ENCODE assay signal across 8 cellular contexts in genomic region chr10:67883710-67884312, GRCh38. TPM values are rescaled to one million over a fixed set of nuclear protein-coding genes. Genes with fewer than 3 reads are reported as not detected.
DNase-seq lines count a peak whose midpoint lies in the region; ATAC-seq, FAIRE-seq and TF ChIP-seq lines count a peak whose summit lies in the region.

No MANE protein-coding gene starts in this region.

- ATAC-seq in left cardiac atrium (no peak), body of pancreas (peak; percentile 41), HepG2 (peak; percentile 27), HG03521 (IDR thresholded peaks at IDR 0.05; ENCODE audit: unreplicated experiment) (no peak), HG03565 (IDR thresholded peaks at IDR 0.05; ENCODE audit: unreplicated experiment) (no peak)

- H3K9me3 ChIP-seq in left ventricle myocardium inferior (replicated peaks) (no peaks in the 10 kb centered on the region), body of pancreas (no peaks in the 10 kb centered on the region), HepG2 (ENCODE audit: low read length) (no peaks in the 10 kb centered on the region), transverse colon (no peaks in the 10 kb centered on the region)

- H3K9ac ChIP-seq in HepG2 (ENCODE audit: insufficient read depth, low read depth, low read length) = peak overlapping the region; percentile 75

- H3K4me3 ChIP-seq in left ventricle myocardium inferior = peak overlapping the region; percentile 85
- peak overlapping the region; percentile 8 to 33 for H3K4me3 ChIP-seq in body of pancreas
- H3K4me3 ChIP-seq in HepG2 (replicated peaks in 1 of 3; ENCODE audit: insufficient read depth in 1 of 3, low read depth in 2 of 3, low read length in 3 of 3) = peak overlapping the region; percentile 53 to 88 (median 76); a peak in 5 of 6 replicates
- H3K4me3 ChIP-seq in transverse colon = peak overlapping the region; percentile 4 to 84 (median 67)

- no peak for TF ChIP-seq RAD21 in HepG2 (CRISPR knock-in tag; IDR thresholded peaks at IDR 0.05)

- DNase-seq in left ventricle myocardium inferior (no peak), left cardiac atrium (no peak), body of pancreas (peak in 3 of 4 donors; percentile 12 to 34 (median 13)), HepG2 (ENCODE audit: low spot score) (no peak), transverse colon (no peak)
- no peak for DNase-seq in NK-92 treated with Interleukin-12 subunit alpha and Interleukin-12 subunit beta, amount 100 ng/mL, for 24 hours (lab: John Stamatoyannopoulos, UW)

- H3K27me3 ChIP-seq in left ventricle myocardium inferior (ENCODE audit: low read depth) (no peaks in the 10 kb centered on the region), body of pancreas (no peaks in the 10 kb centered on the region), HepG2 (ENCODE audit: control insufficient read depth in 1 of 2, insufficient read depth in 2 of 2, low read length in 2 of 2) (no peaks in the 10 kb centered on the region; a peak in 1 of 5 replicates), transverse colon (no peaks in the 10 kb centered on the region)

- no peak for TF ChIP-seq POLR2A in body of pancreas (IDR thresholded peaks at IDR 0.05)
- no peak for TF ChIP-seq POLR2A in HepG2 (IDR thresholded peaks at IDR 0.05; ENCODE audit: insufficient read depth in 1 of 2, low read depth in 2 of 2, low read length in 2 of 2)
- TF ChIP-seq POLR2A in transverse colon (IDR thresholded peaks at IDR 0.05) = no peak

- peaks cover 22% of the 10 kb centered on the region for H3K36me3 ChIP-seq in left ventricle myocardium inferior
- no peaks in the 10 kb centered on the region for H3K36me3 ChIP-seq in body of pancreas (replicated peaks in 1 of 2; ENCODE audit: insufficient read depth in 1 of 2, low read depth in 2 of 2)
- H3K36me3 ChIP-seq in HepG2 (replicated peaks in 1 of 2; ENCODE audit: control insufficient read depth in 1 of 2, insufficient read depth in 2 of 2, low read length in 2 of 2) = peaks cover 1 to 10% of the 10 kb centered on the region in 2 experiments; a peak in 3 of 5 replicates
- peaks cover 0 to 21% (median 7%) of the 10 kb centered on the region in 4 donors for H3K36me3 ChIP-seq in transverse colon

- BruUV-seq in HepG2 (replicated peaks; lab: Mats Ljungman, UMichigan) = TSS peak; percentile 82

- intact Hi-C loops in left ventricle myocardium inferior (cut with micrococcal nuclease) (no loop called here), left cardiac atrium (cut with DNase I) (no loop called here), body of pancreas (cut with DNase I) (no loop called here), HepG2 (cut with micrococcal nuclease; ENCODE audit: unreplicated experiment) (no loop called here), transverse colon (cut with DNase I; ENCODE audit: low total_unique reads) (no loop called here)

- in situ Hi-C loops in HepG2 (cut with HindIII; ENCODE audit: extremely low pct_ligation_motif_present, low pct_unique_long_range_greater_than_20kb) = no loop called here
- in situ Hi-C loops in transverse colon (cut with MboI; ENCODE audit: low pct_ligation_motif_present in 1 of 4, low pct_unique_long_range_greater_than_20kb in 1 of 4, low sequenced_read_pairs in 3 of 4) = loop anchor here in 1 of 4 donors (25.0 kb wide), 1 partner anchor 178 kb away; no protein-coding TSS in a partner anchor

- no peak for FAIRE-seq in HepG2 (lab: Jason Lieb, UNC)

- H3K27ac ChIP-seq in left ventricle myocardium inferior (replicated peaks) (peak overlapping the region; percentile 96), body of pancreas (peak overlapping the region; percentile 91 to 97 (median 93)), HepG2 (ENCODE audit: extremely low read length, insufficient read depth, low read length) (peak overlapping the region; percentile 75), transverse colon (peak overlapping the region; percentile 94 to 98 (median 96))

- CTCF ChIA-PET in HepG2 (lab: Yijun Ruan, JAX; ENCODE audit: low intra/inter-chr PET ratio, low total read pairs) = no interaction called here

- TF ChIP-seq EP300 in HepG2 (IDR thresholded peaks at IDR 0.05; ENCODE audit: low read depth in 2 of 2, low read length in 2 of 2) = no peak
- TF ChIP-seq EP300 in HepG2 (CRISPR knock-in tag; IDR thresholded peaks at IDR 0.05; ENCODE audit: borderline replicate concordance) = no peak
- no peak for TF ChIP-seq EP300 in transverse colon (IDR thresholded peaks at IDR 0.05; ENCODE audit: low read depth)

- no peak for TF ChIP-seq CTCF in left ventricle myocardium inferior (IDR thresholded peaks at IDR 0.05; ENCODE audit: borderline replicate concordance)
- no peak for TF ChIP-seq CTCF in body of pancreas (IDR thresholded peaks at IDR 0.05)
- no peak for TF ChIP-seq CTCF in HepG2 (CRISPR knock-in tag; IDR thresholded peaks at IDR 0.05)
- no peak for TF ChIP-seq CTCF in transverse colon (IDR thresholded peaks at IDR 0.05)

- H3K4me1 ChIP-seq in left ventricle myocardium inferior (peaks cover 47% of the 10 kb centered on the region), body of pancreas (peaks cover 21% of the 10 kb centered on the region), HepG2 (ENCODE audit: insufficient read depth, low read length) (peaks cover 35% of the 10 kb centered on the region), transverse colon (peaks cover 0 to 34% (median 11%) of the 10 kb centered on the region in 4 donors)

- 12 to 15% methylated on average over 13 of the region's 13 CpGs for WGBS in body of pancreas, 2 donors
- WGBS in HepG2 (ENCODE audit: low lambda C conversion rate) = 8% methylated on average over 13 of the region's 13 CpGs
- 20 to 31% methylated on average over 2 to 13 of the region's 13 CpGs for WGBS in transverse colon (ENCODE audit: low coverage in 1 of 2), 2 donors

- POLR2A ChIA-PET in HepG2 (lab: Yijun Ruan, JAX) = interaction anchor here (0.7 to 1.2 kb wide), 5 partner anchors 22 to 81 kb away, joined by 3 to 4 read pairs (median 3); no protein-coding TSS in a partner anchor

- peak overlapping the region; percentile 95 for H3K4me2 ChIP-seq in HepG2 (ENCODE audit: low read depth, low read length)

- H4K20me1 ChIP-seq in HepG2 (ENCODE audit: insufficient read depth, low read length) = peaks cover 8% of the 10 kb centered on the region; the same call in 1 of the 2 replicates

- H2AFZ ChIP-seq in HepG2 (ENCODE audit: low read length) = peak overlapping the region; percentile 98

- H3K79me2 ChIP-seq in HepG2 (ENCODE audit: insufficient read depth, low read length) = peaks cover 31% of the 10 kb centered on the region

RNA-seq across cellular contexts. Expression of gene SIRT1, which starts 0.6 kb away (rescaled TPM):
- total RNA-seq in left ventricle myocardium inferior = 10.6 TPM
- total RNA-seq in left cardiac atrium = 10 to 100 TPM; 14.1 to 14.8 TPM
- 10 to 100 TPM; 13.5 to 15.8 TPM for total RNA-seq in body of pancreas
- total RNA-seq in HepG2 (2016; rRNA removed; fragmentation: Illumina TruSeq; extraction: Trizol) = 10.2 and 16.6 TPM in 2 replicates
- total RNA-seq in HepG2 (2016; cell fraction: cytosol; rRNA removed; fragmentation: Illumina TruSeq; extraction: Trizol; ENCODE audit: low read depth) = 2.2 and 4.1 TPM in 2 replicates
- 10.3 and 15.9 TPM in 2 replicates for total RNA-seq in HepG2 (2016; cell fraction: insoluble cytoplasmic fraction; rRNA removed; fragmentation: Illumina TruSeq; extraction: Trizol)
- 4.9 and 6.6 TPM in 2 replicates for total RNA-seq in HepG2 (2016; cell fraction: membrane; rRNA removed; fragmentation: Illumina TruSeq; extraction: Trizol)
- 10.6 and 12.4 TPM in 2 replicates for total RNA-seq in HepG2 (2016; cell fraction: nucleus; rRNA removed; fragmentation: Illumina TruSeq; extraction: Trizol)
- 7.5 and 9.4 TPM in 2 replicates for polyA plus RNA-seq in HepG2 (2011; rRNA removed)
- polyA plus RNA-seq in HepG2 (2011; cell fraction: cytosol; rRNA removed) = 3.4 and 5.3 TPM in 2 replicates
- polyA plus RNA-seq in HepG2 (2011; cell fraction: nucleus; rRNA removed) = 3.2 and 3.6 TPM in 2 replicates
- polyA plus RNA-seq in HepG2 (2012) = 10.6 and 11.9 TPM in 2 replicates
- 0.53 and 0.71 TPM in 2 replicates for polyA plus RNA-seq in HepG2 (2016; cell fraction: cytosol; fragmentation: Illumina TruSeq; extraction: Trizol; ENCODE audit: low read depth)
- 16.9 and 17.4 TPM in 2 replicates for polyA plus RNA-seq in HepG2 (2016; cell fraction: insoluble cytoplasmic fraction; fragmentation: Illumina TruSeq; extraction: Trizol; ENCODE audit: low read depth)
- polyA plus RNA-seq in HepG2 (2016; cell fraction: membrane; fragmentation: Illumina TruSeq; extraction: Trizol; ENCODE audit: low read depth) = 2.9 and 3.1 TPM in 2 replicates
- polyA plus RNA-seq in HepG2 (2016; cell fraction: nucleus; fragmentation: Illumina TruSeq; extraction: Trizol; ENCODE audit: insufficient read depth, low read depth) = 12.2 and 12.6 TPM in 2 replicates
- 2.7 and 7.2 TPM in 2 replicates for polyA minus RNA-seq in HepG2 (2011; rRNA and poly(A)+ RNA removed; ENCODE audit: low replicate concordance)
- 8.3 and 9.1 TPM in 2 replicates for polyA minus RNA-seq in HepG2 (2011; cell fraction: cytosol; rRNA and poly(A)+ RNA removed)
- polyA minus RNA-seq in HepG2 (2011; cell fraction: nucleus; rRNA and poly(A)+ RNA removed) = 10.7 and 12.6 TPM in 2 replicates
- total RNA-seq in transverse colon = 10 to 100 TPM; 12.5 to 23.8 (median 20.7) TPM

RNA-seq across cellular contexts. Expression of gene DNAJC12, which starts 45.8 kb away (rescaled TPM):
- 6.1 TPM for total RNA-seq in left ventricle myocardium inferior
- 1 to 10 TPM; 3.6 to 3.7 TPM for total RNA-seq in left cardiac atrium
- 10 to 100 TPM in 1 of 2 donors, 1 to 10 TPM in 1; 8.2 to 26.2 TPM for total RNA-seq in body of pancreas
- 11.6 and 14.4 TPM in 2 replicates for total RNA-seq in HepG2 (2016; rRNA removed; fragmentation: Illumina TruSeq; extraction: Trizol)
- 3.2 and 3.5 TPM in 2 replicates for total RNA-seq in HepG2 (2016; cell fraction: cytosol; rRNA removed; fragmentation: Illumina TruSeq; extraction: Trizol; ENCODE audit: low read depth)
- 10.7 and 18.0 TPM in 2 replicates for total RNA-seq in HepG2 (2016; cell fraction: insoluble cytoplasmic fraction; rRNA removed; fragmentation: Illumina TruSeq; extraction: Trizol)
- 5.5 and 7.4 TPM in 2 replicates for total RNA-seq in HepG2 (2016; cell fraction: membrane; rRNA removed; fragmentation: Illumina TruSeq; extraction: Trizol)
- 4.7 and 5.1 TPM in 2 replicates for total RNA-seq in HepG2 (2016; cell fraction: nucleus; rRNA removed; fragmentation: Illumina TruSeq; extraction: Trizol)
- polyA plus RNA-seq in HepG2 (2011; rRNA removed) = 42.6 and 43.9 TPM in 2 replicates
- 21.0 and 40.0 TPM in 2 replicates for polyA plus RNA-seq in HepG2 (2011; cell fraction: cytosol; rRNA removed)
- 7.5 and 15.1 TPM in 2 replicates for polyA plus RNA-seq in HepG2 (2011; cell fraction: nucleus; rRNA removed)
- polyA plus RNA-seq in HepG2 (2012) = 81.9 and 82.1 TPM in 2 replicates
- 1.9 and 3.5 TPM in 2 replicates for polyA plus RNA-seq in HepG2 (2016; cell fraction: cytosol; fragmentation: Illumina TruSeq; extraction: Trizol; ENCODE audit: low read depth)
- polyA plus RNA-seq in HepG2 (2016; cell fraction: insoluble cytoplasmic fraction; fragmentation: Illumina TruSeq; extraction: Trizol; ENCODE audit: low read depth) = 13.4 and 19.0 TPM in 2 replicates
- polyA plus RNA-seq in HepG2 (2016; cell fraction: membrane; fragmentation: Illumina TruSeq; extraction: Trizol; ENCODE audit: low read depth) = 3.8 and 4.2 TPM in 2 replicates
- 5.6 and 5.8 TPM in 2 replicates for polyA plus RNA-seq in HepG2 (2016; cell fraction: nucleus; fragmentation: Illumina TruSeq; extraction: Trizol; ENCODE audit: insufficient read depth, low read depth)
- 2.8 and 6.8 TPM in 2 replicates for polyA minus RNA-seq in HepG2 (2011; rRNA and poly(A)+ RNA removed; ENCODE audit: low replicate concordance)
- 10.6 and 13.8 TPM in 2 replicates for polyA minus RNA-seq in HepG2 (2011; cell fraction: cytosol; rRNA and poly(A)+ RNA removed)
- polyA minus RNA-seq in HepG2 (2011; cell fraction: nucleus; rRNA and poly(A)+ RNA removed) = 10.3 and 17.5 TPM in 2 replicates
- 1 to 10 TPM; 2.0 to 8.7 (median 4.4) TPM for total RNA-seq in transverse colon

Comparison
In these comparisons a context has a peak if more than half of its experiments do, and no peak if none do; other contexts are left out.
1. DNase-seq: peak in body of pancreas (3 of 4); none in left ventricle myocardium inferior (single experiment), left cardiac atrium (single experiment), HepG2 (single experiment), transverse colon (single experiment) and NK-92 treated with Interleukin-12 subunit alpha and Interleukin-12 subunit beta, amount 100 ng/mL, for 24 hours (single experiment).
2. H3K4me3 ChIP-seq: peak in every context shown above with its lines; median percentile 85 in left ventricle myocardium inferior; 76 in HepG2; 67 in transverse colon; 20 in body of pancreas.
3. ATAC-seq: peak in body of pancreas (single experiment) and HepG2 (single experiment); none in left cardiac atrium (0 of 2), HG03521 (single experiment) and HG03565 (single experiment).
4. Peak in every context shown above with its lines, with median percentiles within 50 percentile points of each other: H3K27ac ChIP-seq.